In genomic region chr16:30115238-30115637, GRCh38 we compare ENCODE assay signal across 17 cellular contexts. TPM values are rescaled to one million over a fixed set of nuclear protein-coding genes. Genes with fewer than 3 reads are reported as not detected.
DNase-seq lines count a peak whose midpoint lies in the region; ATAC-seq, FAIRE-seq and TF ChIP-seq lines count a peak whose summit lies in the region.
"Had no signal": no experiment of that assay in that cellular context is flagged by ENCODE, and none has a peak within 500 bp of the region (broad histone marks: within the 10 kb centered on the region; RNA-seq: fewer than 3 reads in every experiment).

No MANE protein-coding gene starts in this region.

- intact Hi-C loops in CD4-positive, alpha-beta T cell (cut with DNase I, micrococcal nuclease) = loop anchor here in 1 of 2 experiments (10.0 kb wide), 1 partner anchor 50 kb away; the partner anchor contains the start of gene ALDOA
- intact Hi-C loops in activated CD8-positive, alpha-beta T cell treated with anti-CD3 and anti-CD28 coated beads for 36 hours (cut with micrococcal nuclease) = no loop called here

- H3K27ac Mint-ChIP-seq in CD4-positive, alpha-beta T cell = peak overlapping the region; percentile 74
- no peak overlapping the region for H3K27ac Mint-ChIP-seq in activated CD8-positive, alpha-beta T cell treated with anti-CD3 and anti-CD28 coated beads for 36 hours
- H3K27ac Mint-ChIP-seq: activated CD4-positive, alpha-beta T cell treated with anti-CD3 and anti-CD28 coated beads, Interleukin-2, amount 10 ng/mL, durations not matched to agents 24 days and 14 days; activated naive CD4-positive, alpha-beta T cell treated with anti-CD3 and anti-CD28 coated beads, Interleukin-2, amount 50 U/mL, for 24 hours had no signal

- peak in 2 of 10 experiments; percentile 18 to 30 for DNase-seq in CD4-positive, alpha-beta T cell
- DNase-seq in activated CD8-positive, alpha-beta T cell treated with anti-CD3 and anti-CD28 coated beads for 36 hours = peak; percentile 45
- DNase-seq in mucosa of gallbladder (ENCODE audit: low spot score) (peak; percentile 66), GM12892 (ENCODE audit: insufficient read length) (no peak)
- no peak for DNase-seq in stimulated activated CD4-positive, alpha-beta T cell treated with anti-CD3 and anti-CD28 coated beads, Interleukin-2, amount 100 ng/mL, for 48 hours
- DNase-seq: activated CD4-positive, alpha-beta T cell treated with anti-CD3 and anti-CD28 coated beads, Interleukin-2, amount 10 ng/mL, durations not matched to agents 24 days and 14 days; cerebellar nuclear complex; mesenchymal stem cell; NCI-H187 treated with DMSO at 0.1 percent for 48 hours; T-helper 1 cell had no signal

- no peak for TF ChIP-seq RAD21 in Ishikawa (IDR thresholded peaks at IDR 0.05; ENCODE audit: low read depth)

- TF ChIP-seq POLR2A in GM12892 (IDR thresholded peaks at IDR 0.05; ENCODE audit: low read depth, low read length) = no peak

- no peak for TF ChIP-seq CTCF in CD4-positive, alpha-beta T cell (IDR thresholded peaks at IDR 0.05)
- no peak for TF ChIP-seq CTCF in activated CD8-positive, alpha-beta T cell treated with anti-CD3 and anti-CD28 coated beads for 36 hours (IDR thresholded peaks at IDR 0.05)

- H3K4me1 Mint-ChIP-seq in CD4-positive, alpha-beta T cell (ENCODE audit: low read depth) = peaks cover 15% of the 10 kb centered on the region
- peaks cover 12% of the 10 kb centered on the region for H3K4me1 Mint-ChIP-seq in activated CD8-positive, alpha-beta T cell treated with anti-CD3 and anti-CD28 coated beads for 36 hours (ENCODE audit: low read depth)

- ATAC-seq in CD4-positive, alpha-beta T cell (ENCODE audit: poor library complexity) = peak; percentile 54
- ATAC-seq in activated CD8-positive, alpha-beta T cell treated with anti-CD3 and anti-CD28 coated beads for 36 hours = peak; percentile 50
- ATAC-seq in GM21526 (IDR thresholded peaks at IDR 0.05; ENCODE audit: low FRiP score, unreplicated experiment) = no peak
- no peak for ATAC-seq in HG02623 (IDR thresholded peaks at IDR 0.05; ENCODE audit: unreplicated experiment)

- no peak for TF ChIP-seq EP300 in Ishikawa (IDR thresholded peaks at IDR 0.05; ENCODE audit: borderline replicate concordance)

- FAIRE-seq in GM12892 (lab: Jason Lieb, UNC) = no peak

- no peaks in the 10 kb centered on the region for H3K27me3 Mint-ChIP-seq in CD4-positive, alpha-beta T cell
- H3K27me3 Mint-ChIP-seq in activated CD8-positive, alpha-beta T cell treated with anti-CD3 and anti-CD28 coated beads for 36 hours = no peaks in the 10 kb centered on the region
- H3K27me3 Mint-ChIP-seq: activated CD4-positive, alpha-beta T cell treated with anti-CD3 and anti-CD28 coated beads, Interleukin-2, amount 10 ng/mL, durations not matched to agents 24 days and 14 days; activated naive CD4-positive, alpha-beta T cell treated with anti-CD3 and anti-CD28 coated beads, Interleukin-2, amount 50 U/mL, for 24 hours had no signal

- CTCF ChIA-PET in CD4-positive, alpha-beta T cell (lab: Charles Lee) = interaction anchor here (1.5 kb wide), 1 partner anchor 23 kb away, joined by 4 read pairs; the partner anchor contains the start of gene TBX6
- CTCF ChIA-PET in activated CD8-positive, alpha-beta T cell treated with anti-CD3 and anti-CD28 coated beads for 36 hours (lab: Charles Lee) = no interaction called here

- H3K27me3 ChIP-seq in CD4-positive, alpha-beta T cell (ENCODE audit: control insufficient read depth, insufficient read depth, low read length) = no peaks in the 10 kb centered on the region
- H3K27me3 ChIP-seq: BLaER1 had no signal

- H3K4me3 Mint-ChIP-seq in CD4-positive, alpha-beta T cell = no peak overlapping the region
- H3K4me3 Mint-ChIP-seq in activated CD8-positive, alpha-beta T cell treated with anti-CD3 and anti-CD28 coated beads for 36 hours = no peak overlapping the region
- H3K4me3 Mint-ChIP-seq: activated CD4-positive, alpha-beta T cell treated with anti-CD3 and anti-CD28 coated beads, Interleukin-2, amount 10 ng/mL, durations not matched to agents 24 days and 14 days; activated naive CD4-positive, alpha-beta T cell treated with anti-CD3 and anti-CD28 coated beads, Interleukin-2, amount 50 U/mL, for 24 hours had no signal

- no peaks in the 10 kb centered on the region for H3K9me3 ChIP-seq in CD4-positive, alpha-beta T cell (ENCODE audit: control insufficient read depth, low read length)
- H3K9me3 ChIP-seq: BLaER1 had no signal

- no peaks in the 10 kb centered on the region for H3K9me3 Mint-ChIP-seq in CD4-positive, alpha-beta T cell
- no peaks in the 10 kb centered on the region for H3K9me3 Mint-ChIP-seq in activated CD8-positive, alpha-beta T cell treated with anti-CD3 and anti-CD28 coated beads for 36 hours
- H3K9me3 Mint-ChIP-seq: activated CD4-positive, alpha-beta T cell treated with anti-CD3 and anti-CD28 coated beads, Interleukin-2, amount 10 ng/mL, durations not matched to agents 24 days and 14 days; activated naive CD4-positive, alpha-beta T cell treated with anti-CD3 and anti-CD28 coated beads, Interleukin-2, amount 50 U/mL, for 24 hours had no signal

- POLR2A ChIA-PET in CD4-positive, alpha-beta T cell (lab: Charles Lee) = interaction anchor here (1.1 to 1.5 kb wide), 3 partner anchors 23 to 67 kb away, joined by 3 to 5 read pairs (median 4); partner anchors contain the start of genes ALDOA and TBX6
- POLR2A ChIA-PET in activated CD8-positive, alpha-beta T cell treated with anti-CD3 and anti-CD28 coated beads for 36 hours (lab: Charles Lee) = interaction anchor here (0.9 kb wide), 1 partner anchor 71 kb away, joined by 4 read pairs; no protein-coding TSS in a partner anchor

- H3K36me3 Mint-ChIP-seq in CD4-positive, alpha-beta T cell (ENCODE audit: low read depth) = peaks cover 64% of the 10 kb centered on the region
- H3K36me3 Mint-ChIP-seq in activated CD8-positive, alpha-beta T cell treated with anti-CD3 and anti-CD28 coated beads for 36 hours (ENCODE audit: low read depth) = peaks cover 13% of the 10 kb centered on the region

- no peak overlapping the region for H3K27ac ChIP-seq in CD4-positive, alpha-beta T cell (ENCODE audit: low read depth, low read length)
- H3K27ac ChIP-seq: BLaER1 had no signal

TF ChIP-seq in Ishikawa, 13 proteins besides CTCF, POLR2A, EP300 and RAD21 (continues in another document):
- TF ChIP-seq CREB1 (IDR thresholded peaks at IDR 0.05; ENCODE audit: low read depth) (no peak), USF1 (IDR thresholded peaks at IDR 0.05) (no peak), EGR1 (IDR thresholded peaks at IDR 0.05) (peak; percentile 29; the same call in 1 of the 2 replicates), REST (IDR thresholded peaks at IDR 0.05; ENCODE audit: low read depth) (no peak), MAX (IDR thresholded peaks at IDR 0.05) (0 out of 2 replicates have a peak, but pooled peaks have one; percentile 36)

RNA-seq across cellular contexts. Expression of gene GDPD3, which starts 1.9 kb away (rescaled TPM):
- total RNA-seq in CD4-positive, alpha-beta T cell = 1 to 10 TPM; 5.2 to 6.4 TPM
- 1 to 10 TPM; 4.5 to 5.7 TPM for total RNA-seq in activated CD8-positive, alpha-beta T cell treated with anti-CD3 and anti-CD28 coated beads for 36 hours
- total RNA-seq in mucosa of gallbladder = 11.2 TPM
- polyA plus RNA-seq in GM12892 (2012; ENCODE audit: missing spikeins) = 3.9 TPM
- total RNA-seq: G401 had no signal

RNA-seq across cellular contexts. Expression of gene MAPK3, which starts 7.8 kb away (rescaled TPM):
- total RNA-seq in CD4-positive, alpha-beta T cell = 10 to 100 TPM; 49.0 to 51.5 TPM
- total RNA-seq in activated CD8-positive, alpha-beta T cell treated with anti-CD3 and anti-CD28 coated beads for 36 hours = 10 to 100 TPM; 57.6 to 60.1 TPM
- total RNA-seq in mucosa of gallbladder = 109 TPM
- polyA plus RNA-seq in GM12892 (2012; ENCODE audit: missing spikeins) = 32.3 TPM

RNA-seq across cellular contexts. Expression of gene YPEL3, which starts 19.2 kb away (rescaled TPM):
- 100 to 1,000 TPM; 154 to 166 TPM for total RNA-seq in CD4-positive, alpha-beta T cell
- 10 to 100 TPM; 17.7 to 19.5 TPM for total RNA-seq in activated CD8-positive, alpha-beta T cell treated with anti-CD3 and anti-CD28 coated beads for 36 hours
- 81.7 TPM for total RNA-seq in mucosa of gallbladder
- 17.9 TPM for polyA plus RNA-seq in GM12892 (2012; ENCODE audit: missing spikeins)
- total RNA-seq: G401 had no signal

RNA-seq across cellular contexts. Expression of gene TBX6, which starts 23.5 kb away (rescaled TPM):
- under 1 TPM; 0.42 to 0.47 TPM for total RNA-seq in CD4-positive, alpha-beta T cell
- 1 to 10 TPM; 2.5 TPM for total RNA-seq in activated CD8-positive, alpha-beta T cell treated with anti-CD3 and anti-CD28 coated beads for 36 hours
- total RNA-seq in mucosa of gallbladder = 3.7 TPM
- polyA plus RNA-seq in GM12892 (2012; ENCODE audit: missing spikeins) = 0.47 TPM
- total RNA-seq: G401 had no signal
- polyA plus RNA-seq: fibroblast of lung had no signal

RNA-seq across cellular contexts. Expression of gene PPP4C, which starts 39.4 kb away (rescaled TPM):
- total RNA-seq in CD4-positive, alpha-beta T cell = 10 to 100 TPM; 83.9 to 87.3 TPM
- 100 to 1,000 TPM; 116 to 121 TPM for total RNA-seq in activated CD8-positive, alpha-beta T cell treated with anti-CD3 and anti-CD28 coated beads for 36 hours
- 95.3 TPM for total RNA-seq in mucosa of gallbladder
- polyA plus RNA-seq in GM12892 (2012; ENCODE audit: missing spikeins) = 63.7 TPM

Comparison
In these comparisons a context has a peak if more than half of its experiments do, and no peak if none do; other contexts are left out.
1. ATAC-seq: peak in CD4-positive, alpha-beta T cell (single experiment) and activated CD8-positive, alpha-beta T cell treated with anti-CD3 and anti-CD28 coated beads for 36 hours (single experiment); none in GM21526 (single experiment) and HG02623 (single experiment).
2. DNase-seq: peak in activated CD8-positive, alpha-beta T cell treated with anti-CD3 and anti-CD28 coated beads for 36 hours (single experiment) and mucosa of gallbladder (single experiment); none in GM12892 (single experiment) and stimulated activated CD4-positive, alpha-beta T cell treated with anti-CD3 and anti-CD28 coated beads, Interleukin-2, amount 100 ng/mL, for 48 hours (0 of 2).